21 cellular contexts compared by ENCODE assay signal in the genomic region with DNA sequence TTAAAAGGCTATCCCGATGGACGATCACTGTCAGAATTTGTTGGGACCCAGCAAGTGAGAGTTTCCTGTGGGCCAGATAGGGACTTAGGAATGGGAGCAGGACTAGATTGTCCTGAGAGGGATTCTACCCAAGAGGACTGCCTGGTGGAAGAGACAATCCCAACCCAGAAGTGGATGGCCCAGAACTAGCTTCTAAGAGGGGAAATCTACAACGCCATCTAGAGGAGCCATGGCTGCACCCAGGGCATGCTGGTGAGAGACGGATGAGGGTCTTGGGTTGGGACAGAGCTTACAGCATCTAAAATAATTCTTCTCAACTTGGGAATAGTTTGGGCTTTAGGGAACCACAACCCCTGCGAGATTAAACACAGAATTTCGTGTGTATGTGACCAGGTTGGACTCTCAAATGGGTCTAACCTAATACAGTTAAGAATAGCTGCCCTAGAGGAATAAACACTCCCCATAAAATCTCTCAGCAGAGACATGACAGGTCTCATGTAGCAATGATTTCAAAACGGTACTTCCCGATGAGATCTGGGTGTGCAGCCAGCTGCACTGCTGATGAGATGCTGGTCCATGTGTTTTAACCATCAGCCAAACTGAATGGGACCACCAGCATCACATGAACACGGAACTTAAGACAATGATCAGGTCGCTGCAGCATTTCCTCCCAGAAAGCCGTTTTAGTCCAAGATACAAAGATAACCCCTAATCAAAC. TPM values are rescaled to one million over a fixed set of nuclear protein-coding genes. Genes with fewer than 3 reads are reported as not detected.
A peak's percentile ranks its signal among the peaks of the same experiment; 100 is the strongest.
DNase-seq lines count a peak whose midpoint lies in the region; ATAC-seq and TF ChIP-seq lines count a peak whose summit lies in the region.
"Had no signal": no experiment of that assay in that cellular context is flagged by ENCODE, and none has a peak within 500 bp of the region (broad histone marks: within the 10 kb centered on the region; RNA-seq: fewer than 3 reads in every experiment).

No MANE protein-coding gene starts in this region.

- H3K36me3 ChIP-seq in GM06990 (ENCODE audit: control insufficient read depth, insufficient read depth, low read length) (no peaks in the 10 kb centered on the region), spleen (no peaks in the 10 kb centered on the region)
- H3K36me3 ChIP-seq: tibial artery had no signal

- DNase-seq in GM06990 (ENCODE audit: extremely low read depth, insufficient read length) (no peak), HFFc6 (no peak), chondrocyte (ENCODE audit: low spot score) (no peak), osteocyte (ENCODE audit: extremely low spot score, unreplicated experiment) (peak; percentile 7), spleen (no peak)
- no peak for DNase-seq in activated T-cell treated with anti-CD3 and anti-CD28 coated beads, Interleukin-2, amount 50 U/mL, for 48 hours
- DNase-seq: activated CD4-positive, alpha-beta T cell treated with anti-CD3 and anti-CD28 coated beads, Interleukin-2, amount 50 U/mL, for 1 hour; activated naive CD8-positive, alpha-beta T cell treated with anti-CD3 and anti-CD28 coated beads, Interleukin-2, amount 50 U/mL, for 24 hours; activated T-cell treated with anti-CD3 and anti-CD28 coated beads, Interleukin-2, amount 50 U/mL, for 4 hours; cerebellar nuclear complex; KG1; naive thymus-derived CD4-positive, alpha-beta T cell; stimulated activated CD4-positive, alpha-beta T cell treated with anti-CD3 and anti-CD28 coated beads, Interleukin-2, amount 100 ng/mL, for 24 hours; tibial artery had no signal

- H3K4me1 ChIP-seq in spleen = no peaks in the 10 kb centered on the region
- H3K4me1 ChIP-seq: tibial artery had no signal

- H3K27me3 ChIP-seq in GM06990 (replicated peaks; ENCODE audit: control insufficient read depth, insufficient read depth, low read length) (peaks cover 1% of the 10 kb centered on the region), spleen (replicated peaks in 1 of 7) (peaks cover 0 to 18% (median 0%) of the 10 kb centered on the region in 7 donors)

- H3K4me3 ChIP-seq in GM06990 (replicated peaks; ENCODE audit: low read depth, low read length) = no peak overlapping the region
- no peak overlapping the region for H3K4me3 ChIP-seq in spleen
- H3K4me3 ChIP-seq: hepatocyte, tibial artery had no signal

- peaks cover 33% of the 10 kb centered on the region for H3K36me3 Mint-ChIP-seq in HFFc6 (ENCODE audit: low read depth)
- no peaks in the 10 kb centered on the region for H3K36me3 Mint-ChIP-seq in chondrocyte (ENCODE audit: low read depth)
- no peaks in the 10 kb centered on the region for H3K36me3 Mint-ChIP-seq in osteocyte (ENCODE audit: unreplicated experiment)
- H3K36me3 Mint-ChIP-seq: naive thymus-derived CD4-positive, alpha-beta T cell had no signal

- no peak for TF ChIP-seq POLR2A in spleen (IDR thresholded peaks at IDR 0.05)

- TF ChIP-seq CTCF in GM06990 (IDR thresholded peaks at IDR 0.05; ENCODE audit: insufficient read depth, low read length, poor library complexity, severe bottlenecking) = peak; percentile 42
- peak; percentile 47; the same call in 1 of the 2 replicates for TF ChIP-seq CTCF in HFFc6 (IDR thresholded peaks at IDR 0.05)
- TF ChIP-seq CTCF in chondrocyte (IDR thresholded peaks at IDR 0.05) = no peak
- TF ChIP-seq CTCF in osteocyte (IDR thresholded peaks at IDR 0.05) = no peak
- no peak for TF ChIP-seq CTCF in spleen (IDR thresholded peaks at IDR 0.05 in 8 of 11, conservative IDR thresholded peaks at IDR 0.05 in 3 of 11)

- no peaks in the 10 kb centered on the region for H3K9me3 Mint-ChIP-seq in HFFc6
- H3K9me3 Mint-ChIP-seq in chondrocyte (ENCODE audit: low read depth) = no peaks in the 10 kb centered on the region
- H3K9me3 Mint-ChIP-seq in osteocyte (ENCODE audit: unreplicated experiment) = no peaks in the 10 kb centered on the region
- H3K9me3 Mint-ChIP-seq: activated naive CD8-positive, alpha-beta T cell treated with anti-CD3 and anti-CD28 coated beads, Interleukin-2, amount 50 U/mL, for 24 hours; activated T-cell treated with anti-CD3 and anti-CD28 coated beads, Interleukin-2, amount 50 U/mL, for 4 hours; T-helper 2 cell treated with Interferon-gamma antibody and Interleukin-4, amounts not matched to agents 5 μg/mL and 100 μg/mL, for 36 hours had no signal

- H3K4me1 Mint-ChIP-seq in HFFc6 (ENCODE audit: low read depth) = peaks cover 72% of the 10 kb centered on the region
- peaks cover 23% of the 10 kb centered on the region for H3K4me1 Mint-ChIP-seq in chondrocyte (ENCODE audit: low read depth)
- H3K4me1 Mint-ChIP-seq in osteocyte (ENCODE audit: unreplicated experiment) = peaks cover 45% of the 10 kb centered on the region
- H3K4me1 Mint-ChIP-seq: activated naive CD8-positive, alpha-beta T cell treated with anti-CD3 and anti-CD28 coated beads, Interleukin-2, amount 50 U/mL, for 24 hours; naive thymus-derived CD4-positive, alpha-beta T cell had no signal

- 66 to 74% (median 69%) methylated on average over 11 of the region's 11 CpGs for WGBS in spleen, 5 donors

- H3K4me3 Mint-ChIP-seq in HFFc6 (peak overlapping the region; percentile 63), chondrocyte (ENCODE audit: unreplicated experiment) (no peak overlapping the region), osteocyte (ENCODE audit: unreplicated experiment) (no peak overlapping the region)
- H3K4me3 Mint-ChIP-seq: activated naive CD8-positive, alpha-beta T cell treated with anti-CD3 and anti-CD28 coated beads, Interleukin-2, amount 50 U/mL, for 24 hours; activated T-cell treated with anti-CD3 and anti-CD28 coated beads, Interleukin-2, amount 50 U/mL, for 4 hours; naive thymus-derived CD4-positive, alpha-beta T cell; T-helper 2 cell treated with Interferon-gamma antibody and Interleukin-4, amounts not matched to agents 5 μg/mL and 100 μg/mL, for 36 hours had no signal

- H3K9me3 ChIP-seq in spleen = no peaks in the 10 kb centered on the region
- H3K9me3 ChIP-seq: tibial artery had no signal

- peak overlapping the region; percentile 73 for H3K27ac Mint-ChIP-seq in HFFc6
- peak overlapping the region; percentile 24 for H3K27ac Mint-ChIP-seq in chondrocyte (ENCODE audit: unreplicated experiment)
- peak overlapping the region; percentile 83 for H3K27ac Mint-ChIP-seq in osteocyte (ENCODE audit: unreplicated experiment)
- H3K27ac Mint-ChIP-seq: activated naive CD8-positive, alpha-beta T cell treated with anti-CD3 and anti-CD28 coated beads, Interleukin-2, amount 50 U/mL, for 24 hours; naive thymus-derived CD4-positive, alpha-beta T cell; T-helper 2 cell treated with Interferon-gamma antibody and Interleukin-4, amounts not matched to agents 5 μg/mL and 100 μg/mL, for 36 hours had no signal

- H3K27me3 Mint-ChIP-seq in HFFc6 (ENCODE audit: insufficient read depth) = peaks cover 3% of the 10 kb centered on the region
- H3K27me3 Mint-ChIP-seq in chondrocyte (ENCODE audit: low read depth) = no peaks in the 10 kb centered on the region
- H3K27me3 Mint-ChIP-seq in osteocyte (ENCODE audit: unreplicated experiment) = no peaks in the 10 kb centered on the region

- no peak overlapping the region for H3K27ac ChIP-seq in spleen
- H3K27ac ChIP-seq: hepatocyte, tibial artery had no signal

- ATAC-seq in GM18909 (IDR thresholded peaks at IDR 0.05; ENCODE audit: poor library complexity, unreplicated experiment) = no peak
- no peak for ATAC-seq in GM19328 (IDR thresholded peaks at IDR 0.05; ENCODE audit: unreplicated experiment)
- ATAC-seq: activated naive CD8-positive, alpha-beta T cell treated with anti-CD3 and anti-CD28 coated beads, Interleukin-2, amount 50 U/mL, for 24 hours; activated T-cell treated with anti-CD3 and anti-CD28 coated beads, Interleukin-2, amount 50 U/mL, for 4 hours; left lobe of liver; naive thymus-derived CD4-positive, alpha-beta T cell; Right ventricle myocardium inferior had no signal

- intact Hi-C loops in spleen (cut with DNase I; ENCODE audit: low total_unique reads) = no loop called here

RNA-seq across cellular contexts. Expression of gene CCBE1, which starts 50.8 kb away (rescaled TPM):
- total RNA-seq in HFFc6 (2021; fragmentation: NEBNext Ultra II Directional; extraction: Animal tissue kit (Norgen Biotek cat#: 25700)) = 100 to 1,000 TPM; 161 to 223 (median 206) TPM
- total RNA-seq in chondrocyte = 0.38 to 1.8 TPM (median 0.72 TPM) in 3 replicates
- total RNA-seq in osteocyte = 22.8 and 30.9 TPM in 2 replicates
- under 1 TPM; 0.06 to 0.93 (median 0.26) TPM for total RNA-seq in spleen
- polyA plus RNA-seq in spleen = under 1 TPM; 0.10 to 0.21 (median 0.11) TPM
- total RNA-seq: G401; naive thymus-derived CD4-positive, alpha-beta T cell had no signal
- polyA plus RNA-seq: naive thymus-derived CD4-positive, alpha-beta T cell had no signal

Comparison
In these comparisons a context has a peak if more than half of its experiments do, and no peak if none do; other contexts are left out.
1. CTCF ChIP-seq: peak in GM06990 (single experiment) and HFFc6 (single experiment); none in chondrocyte (single experiment), osteocyte (single experiment) and spleen (0 of 11).
2. H3K27ac Mint-ChIP-seq: peak in every context shown above with its lines; median percentile 83 in osteocyte; 73 in HFFc6; 24 in chondrocyte.